ENCODE assay signal across 20 cellular contexts in the genomic region with DNA sequence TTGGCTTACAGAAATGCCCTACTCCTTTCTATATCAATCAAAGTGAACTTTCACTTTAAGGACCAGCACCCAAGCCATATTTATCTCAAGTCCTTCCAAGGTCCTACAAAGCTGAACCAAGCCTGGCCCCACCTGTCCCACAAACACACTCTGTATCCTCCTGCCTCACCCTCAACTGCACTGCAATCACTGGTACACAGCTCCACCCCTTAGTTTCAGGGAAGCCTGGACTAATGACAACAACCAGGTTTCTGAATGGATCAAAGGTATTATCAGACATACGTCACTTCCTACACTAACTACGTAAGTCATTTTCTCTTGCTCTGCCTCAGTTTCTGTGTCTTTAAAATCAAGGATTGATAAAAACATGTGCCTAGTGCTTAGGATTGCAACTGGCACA.
DNase-seq lines count a peak whose midpoint lies in the region; ATAC-seq and TF ChIP-seq lines count a peak whose summit lies in the region.
"Had no signal": no experiment of that assay in that cellular context is flagged by ENCODE, and none has a peak within 500 bp of the region (broad histone marks: within the 10 kb centered on the region; RNA-seq: fewer than 3 reads in every experiment).

No MANE protein-coding gene starts in this region.

- H3K27me3 ChIP-seq in Peyer's patch = no peaks in the 10 kb centered on the region
- H3K27me3 ChIP-seq in esophagus squamous epithelium = no peaks in the 10 kb centered on the region
- H3K27me3 ChIP-seq: right atrium auricular region had no signal

- no peak overlapping the region for H3K4me3 ChIP-seq in Peyer's patch
- no peak overlapping the region for H3K4me3 ChIP-seq in esophagus squamous epithelium
- H3K4me3 ChIP-seq in retinal pigment epithelial cell (ENCODE audit: low read length) = no peak overlapping the region
- H3K4me3 ChIP-seq: right atrium auricular region had no signal

- intact Hi-C loops in esophagus squamous epithelium (cut with DNase I) = no loop called here

- TF ChIP-seq CTCF in Peyer's patch (IDR thresholded peaks at IDR 0.05) = peak in 3 of 6 experiments; percentile 33 to 65 (median 45)
- TF ChIP-seq CTCF in esophagus squamous epithelium (IDR thresholded peaks at IDR 0.05) = peak in 2 of 6 experiments; percentile 10 to 12
- peak; percentile 6 for TF ChIP-seq CTCF in retinal pigment epithelial cell (conservative IDR thresholded peaks at IDR 0.05; ENCODE audit: low read depth, low read length)

- WGBS in esophagus squamous epithelium, 2 donors = 46 to 69% methylated on average over 2 of the region's 2 CpGs

- no peak for TF ChIP-seq POLR2A in Peyer's patch (IDR thresholded peaks at IDR 0.05)
- no peak for TF ChIP-seq POLR2A in esophagus squamous epithelium (IDR thresholded peaks at IDR 0.05)

- ATAC-seq in HG02642 (IDR thresholded peaks at IDR 0.05; ENCODE audit: poor library complexity, unreplicated experiment) (no peak), GM21367 (IDR thresholded peaks at IDR 0.05; ENCODE audit: unreplicated experiment) (no peak)
- ATAC-seq: left cardiac atrium; stimulated activated memory B cell treated with anti-CD40 and anti-IgM and Interleukin-4, amounts not matched to agents 10 μg/mL and 1 μg/mL and 100 μg/mL, for 72 hours had no signal

- DNase-seq in HT-29 (ENCODE audit: low spot score) (peak; percentile 72), Peyer's patch (peak in 2 of 3 donors; percentile 57 to 74), esophagus squamous epithelium (lab: John Stamatoyannopoulos, UW) (no peak), retinal pigment epithelial cell (ENCODE audit: low read depth) (no peak), anterior cingulate cortex (lab: John Stamatoyannopoulos, UW) (no peak)
- DNase-seq: HCEC 1CT; head of caudate nucleus; left cardiac atrium; mesendoderm; MM.1S; naive B cell; NCI-H1436; NCI-H2171 treated with DMSO at 0.1 percent for 48 hours; NCI-H524; stimulated activated CD4-positive, alpha-beta T cell treated with anti-CD3 and anti-CD28 coated beads, Interleukin-4, amount 100 ng/mL, for 1 hour had no signal

- H3K27ac ChIP-seq in Peyer's patch = peak overlapping the region in 1 of 4 donors; percentile 19
- H3K27ac ChIP-seq in esophagus squamous epithelium = peak overlapping the region; percentile 42 to 89 (median 86)
- H3K27ac ChIP-seq: C4-2B, right atrium auricular region had no signal

- H3K4me1 ChIP-seq in Peyer's patch (no peaks in the 10 kb centered on the region), esophagus squamous epithelium (peaks cover 0 to 54% (median 6%) of the 10 kb centered on the region in 3 donors)
- H3K4me1 ChIP-seq: right atrium auricular region had no signal

- H3K36me3 ChIP-seq in Peyer's patch (no peaks in the 10 kb centered on the region), esophagus squamous epithelium (no peaks in the 10 kb centered on the region)
- H3K36me3 ChIP-seq: right atrium auricular region had no signal

- H3K9me3 ChIP-seq in Peyer's patch (peaks cover 0 to 7% (median 0%) of the 10 kb centered on the region in 4 donors), esophagus squamous epithelium (peaks cover 0 to 9% (median 0%) of the 10 kb centered on the region in 3 donors)
- H3K9me3 ChIP-seq: right atrium auricular region had no signal

Comparison
In these comparisons a context has a peak if more than half of its experiments do, and no peak if none do; other contexts are left out.
1. DNase-seq: peak in HT-29 (single experiment) and Peyer's patch (2 of 3); none in esophagus squamous epithelium (single experiment), retinal pigment epithelial cell (single experiment) and anterior cingulate cortex (0 of 58).